Comparison of ENCODE assay signal across 1 cellular context in the genomic region with DNA sequence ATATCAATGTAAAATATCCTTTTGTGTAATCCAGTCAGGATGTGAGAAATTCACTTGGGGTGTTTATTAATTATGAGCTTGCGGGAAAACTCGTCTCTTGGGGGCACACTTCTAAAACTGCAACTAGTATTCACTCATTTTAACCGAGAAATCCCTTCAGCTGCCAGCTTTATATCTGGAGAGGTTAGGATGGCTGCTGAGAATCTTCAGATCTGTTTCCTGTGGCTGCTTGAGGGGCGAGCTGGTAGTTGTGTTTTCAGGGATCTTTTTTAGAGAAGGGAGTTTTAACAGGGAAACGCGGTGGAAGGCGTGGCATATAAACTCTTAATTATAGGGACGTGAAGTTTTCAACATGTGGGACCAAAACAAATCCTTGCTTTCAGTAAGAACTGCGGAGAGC.
TF ChIP-seq lines count a peak whose summit lies in the region.

No MANE protein-coding gene starts in this region.

TF ChIP-seq in GM23338, 12 proteins besides CTCF, POLR2A, EP300 and RAD21 (continued from another document):
- TF ChIP-seq, protein P1, sequence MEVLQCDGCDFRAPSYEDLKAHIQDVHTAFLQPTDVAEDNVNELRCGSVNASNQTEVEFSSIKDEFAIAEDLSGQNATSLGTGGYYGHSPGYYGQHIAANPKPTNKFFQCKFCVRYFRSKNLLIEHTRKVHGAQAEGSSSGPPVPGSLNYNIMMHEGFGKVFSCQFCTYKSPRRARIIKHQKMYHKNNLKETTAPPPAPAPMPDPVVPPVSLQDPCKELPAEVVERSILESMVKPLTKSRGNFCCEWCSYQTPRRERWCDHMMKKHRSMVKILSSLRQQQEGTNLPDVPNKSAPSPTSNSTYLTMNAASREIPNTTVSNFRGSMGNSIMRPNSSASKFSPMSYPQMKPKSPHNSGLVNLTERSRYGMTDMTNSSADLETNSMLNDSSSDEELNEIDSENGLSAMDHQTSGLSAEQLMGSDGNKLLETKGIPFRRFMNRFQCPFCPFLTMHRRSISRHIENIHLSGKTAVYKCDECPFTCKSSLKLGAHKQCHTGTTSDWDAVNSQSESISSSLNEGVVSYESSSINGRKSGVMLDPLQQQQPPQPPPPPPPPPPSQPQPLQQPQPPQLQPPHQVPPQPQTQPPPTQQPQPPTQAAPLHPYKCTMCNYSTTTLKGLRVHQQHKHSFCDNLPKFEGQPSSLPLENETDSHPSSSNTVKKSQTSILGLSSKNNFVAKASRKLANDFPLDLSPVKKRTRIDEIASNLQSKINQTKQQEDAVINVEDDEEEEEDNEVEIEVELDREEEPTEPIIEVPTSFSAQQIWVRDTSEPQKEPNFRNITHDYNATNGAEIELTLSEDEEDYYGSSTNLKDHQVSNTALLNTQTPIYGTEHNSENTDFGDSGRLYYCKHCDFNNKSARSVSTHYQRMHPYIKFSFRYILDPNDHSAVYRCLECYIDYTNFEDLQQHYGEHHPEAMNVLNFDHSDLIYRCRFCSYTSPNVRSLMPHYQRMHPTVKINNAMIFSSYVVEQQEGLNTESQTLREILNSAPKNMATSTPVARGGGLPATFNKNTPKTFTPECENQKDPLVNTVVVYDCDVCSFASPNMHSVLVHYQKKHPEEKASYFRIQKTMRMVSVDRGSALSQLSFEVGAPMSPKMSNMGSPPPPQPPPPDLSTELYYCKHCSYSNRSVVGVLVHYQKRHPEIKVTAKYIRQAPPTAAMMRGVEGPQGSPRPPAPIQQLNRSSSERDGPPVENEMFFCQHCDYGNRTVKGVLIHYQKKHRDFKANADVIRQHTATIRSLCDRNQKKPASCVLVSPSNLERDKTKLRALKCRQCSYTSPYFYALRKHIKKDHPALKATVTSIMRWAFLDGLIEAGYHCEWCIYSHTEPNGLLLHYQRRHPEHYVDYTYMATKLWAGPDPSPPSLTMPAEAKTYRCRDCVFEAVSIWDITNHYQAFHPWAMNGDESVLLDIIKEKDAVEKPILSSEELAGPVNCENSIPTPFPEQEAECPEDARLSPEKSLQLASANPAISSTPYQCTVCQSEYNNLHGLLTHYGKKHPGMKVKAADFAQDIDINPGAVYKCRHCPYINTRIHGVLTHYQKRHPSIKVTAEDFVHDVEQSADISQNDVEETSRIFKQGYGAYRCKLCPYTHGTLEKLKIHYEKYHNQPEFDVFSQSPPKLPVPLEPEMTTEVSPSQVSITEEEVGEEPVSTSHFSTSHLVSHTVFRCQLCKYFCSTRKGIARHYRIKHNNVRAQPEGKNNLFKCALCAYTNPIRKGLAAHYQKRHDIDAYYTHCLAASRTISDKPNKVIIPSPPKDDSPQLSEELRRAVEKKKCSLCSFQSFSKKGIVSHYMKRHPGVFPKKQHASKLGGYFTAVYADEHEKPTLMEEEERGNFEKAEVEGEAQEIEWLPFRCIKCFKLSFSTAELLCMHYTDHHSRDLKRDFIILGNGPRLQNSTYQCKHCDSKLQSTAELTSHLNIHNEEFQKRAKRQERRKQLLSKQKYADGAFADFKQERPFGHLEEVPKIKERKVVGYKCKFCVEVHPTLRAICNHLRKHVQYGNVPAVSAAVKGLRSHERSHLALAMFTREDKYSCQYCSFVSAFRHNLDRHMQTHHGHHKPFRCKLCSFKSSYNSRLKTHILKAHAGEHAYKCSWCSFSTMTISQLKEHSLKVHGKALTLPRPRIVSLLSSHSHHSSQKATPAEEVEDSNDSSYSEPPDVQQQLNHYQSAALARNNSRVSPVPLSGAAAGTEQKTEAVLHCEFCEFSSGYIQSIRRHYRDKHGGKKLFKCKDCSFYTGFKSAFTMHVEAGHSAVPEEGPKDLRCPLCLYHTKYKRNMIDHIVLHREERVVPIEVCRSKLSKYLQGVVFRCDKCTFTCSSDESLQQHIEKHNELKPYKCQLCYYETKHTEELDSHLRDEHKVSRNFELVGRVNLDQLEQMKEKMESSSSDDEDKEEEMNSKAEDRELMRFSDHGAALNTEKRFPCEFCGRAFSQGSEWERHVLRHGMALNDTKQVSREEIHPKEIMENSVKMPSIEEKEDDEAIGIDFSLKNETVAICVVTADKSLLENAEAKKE (CRISPR knock-in tag; IDR thresholded peaks at IDR 0.05), result no peak
- TF ChIP-seq CREB1 (CRISPR knock-in tag; IDR thresholded peaks at IDR 0.05; ENCODE audit: low read depth) (no peak), ZNF331 (CRISPR knock-in tag; IDR thresholded peaks at IDR 0.05; ENCODE audit: low read depth) (no peak), ZNF114 (CRISPR knock-in tag; IDR thresholded peaks at IDR 0.05) (no peak), JUNB (IDR thresholded peaks at IDR 0.05; ENCODE audit: unreplicated experiment) (no peak), POLR2AphosphoS5 (IDR thresholded peaks at IDR 0.05; ENCODE audit: low read depth) (no peak), NANOG (IDR thresholded peaks at IDR 0.05; ENCODE audit: borderline replicate concordance) (no peak), EZH2phosphoT487 (IDR thresholded peaks at IDR 0.05; ENCODE audit: unreplicated experiment) (no peak), STAT1 (IDR thresholded peaks at IDR 0.05; ENCODE audit: unreplicated experiment) (no peak), EZH2 (IDR thresholded peaks at IDR 0.05; ENCODE audit: low read depth, unreplicated experiment) (no peak)
